ENCODE assay signal across 11 cellular contexts in genomic region chr6:99138445-99138844, GRCh38.
"Had no signal": no experiment of that assay in that cellular context is flagged by ENCODE, and none has a peak within 500 bp of the region (broad histone marks: within the 10 kb centered on the region; RNA-seq: fewer than 3 reads in every experiment).

No MANE protein-coding gene starts in this region.

- H3K27me3 ChIP-seq: stomach had no signal

- DNase-seq: activated CD4-positive, alpha-beta memory T cell treated with anti-CD3 and anti-CD28 coated beads, Interleukin-2, amount 10 ng/mL, durations not matched to agents 7 days and 5 days; activated naive CD4-positive, alpha-beta T cell; aorta; naive thymus-derived CD4-positive, alpha-beta T cell; stomach had no signal

- H3K36me3 ChIP-seq: neutrophil, stomach, thoracic aorta had no signal

- H3K4me3 ChIP-seq: lung, skin epidermis, stomach, thoracic aorta had no signal

- H3K27ac ChIP-seq: neutrophil, skin epidermis, stomach, thoracic aorta had no signal

- ATAC-seq: activated CD4-positive, CD25-positive, alpha-beta regulatory T cell treated with anti-CD3 and anti-CD28 coated beads, Interleukin-2, amount 50 U/mL, for 24 hours; esophagus mucosa; naive thymus-derived CD4-positive, alpha-beta T cell had no signal
